ENCODE assay signal across 16 cellular contexts in genomic region chr3:81778678-81779182, GRCh38. TPM values are rescaled to one million over a fixed set of nuclear protein-coding genes. Genes with fewer than 3 reads are reported as not detected.
A peak's percentile ranks its signal among the peaks of the same experiment; 100 is the strongest.
DNase-seq lines count a peak whose midpoint lies in the region; ATAC-seq, FAIRE-seq and TF ChIP-seq lines count a peak whose summit lies in the region.
"Had no signal": no experiment of that assay in that cellular context is flagged by ENCODE, and none has a peak within 500 bp of the region (broad histone marks: within the 10 kb centered on the region; RNA-seq: fewer than 3 reads in every experiment).

No MANE protein-coding gene starts in this region.

- no peak for DNase-seq in DND-41
- no peak for DNase-seq in GM19239 (ENCODE audit: insufficient read length, low spot score)
- peak; percentile 37 for DNase-seq in dermis blood vessel endothelial cell
- no peak for DNase-seq in NCI-H345 (lab: John Stamatoyannopoulos, UW)
- no peak for DNase-seq in OCI-M2 (lab: John Stamatoyannopoulos, UW; ENCODE audit: unreplicated experiment)
- no peak for DNase-seq in kidney
- DNase-seq: activated CD4-positive, alpha-beta T cell treated with anti-CD3 and anti-CD28 coated beads, Interleukin-2, amount 10 ng/mL, durations not matched to agents 7 days and 5 days; activated effector memory CD4-positive, alpha-beta T cell treated with Interleukin-2 at 50 U/mL for 16 hours; central memory CD4-positive, alpha-beta T cell; HFFc6; stimulated activated CD4-positive, alpha-beta T cell treated with anti-CD3 and anti-CD28 coated beads, Interleukin-15, amount 100 ng/mL, for 24 hours; uterus had no signal

- H3K9me3 ChIP-seq in DND-41 (ENCODE audit: insufficient read depth, low read length, severe bottlenecking) (peaks cover 13% of the 10 kb centered on the region), kidney (ENCODE audit: control insufficient read depth in 1 of 2, low read length in 2 of 2) (no peaks in the 10 kb centered on the region)
- H3K9me3 ChIP-seq: gastroesophageal sphincter, uterus had no signal

- no peaks in the 10 kb centered on the region for H3K27me3 ChIP-seq in DND-41 (ENCODE audit: insufficient read depth, low read length, poor library complexity)
- H3K27me3 ChIP-seq: gastroesophageal sphincter, uterus had no signal

- TF ChIP-seq CTCF in DND-41 (IDR thresholded peaks at IDR 0.05; ENCODE audit: borderline replicate concordance, extremely low read depth, low read length, poor library complexity, severe bottlenecking): no peak
- no peak for TF ChIP-seq CTCF in kidney (IDR thresholded peaks at IDR 0.05; ENCODE audit: borderline replicate concordance, extremely low read depth, insufficient read depth)

- peak overlapping the region; percentile 19; the same call in 1 of the 2 replicates for H2AFZ ChIP-seq in DND-41 (ENCODE audit: low read depth, low read length)

- peak; percentile 75 for FAIRE-seq in GM19239 (lab: Jason Lieb, UNC)
- FAIRE-seq in kidney (lab: Jason Lieb, UNC): no peak
- FAIRE-seq: HTR-8/SVneo had no signal

- H3K27ac ChIP-seq in DND-41 (ENCODE audit: low read length): no peak overlapping the region
- no peak overlapping the region for H3K27ac ChIP-seq in kidney (ENCODE audit: low read depth in 2 of 2, low read length in 2 of 2)
- H3K27ac ChIP-seq: gastroesophageal sphincter, uterus had no signal

- intact Hi-C loops in kidney (cut with DNase I): no loop called here

- H3K4me2 ChIP-seq in DND-41 (ENCODE audit: insufficient read depth, low read length): no peak overlapping the region

- no peaks in the 10 kb centered on the region for H3K79me2 ChIP-seq in DND-41 (ENCODE audit: insufficient read depth, low read length)

- no peaks in the 10 kb centered on the region for H3K36me3 ChIP-seq in DND-41 (ENCODE audit: insufficient read depth, low read length)
- H3K36me3 ChIP-seq in kidney (ENCODE audit: control insufficient read depth in 1 of 2, insufficient read depth in 2 of 2, low read length in 2 of 2): no peaks in the 10 kb centered on the region
- H3K36me3 ChIP-seq: gastroesophageal sphincter, uterus had no signal

- H3K4me3 ChIP-seq in DND-41 (ENCODE audit: low read depth in 1 of 2, low read length in 2 of 2): no peak overlapping the region
- H3K4me3 ChIP-seq in kidney (ENCODE audit: low read length in 2 of 2): no peak overlapping the region
- H3K4me3 ChIP-seq: gastroesophageal sphincter, uterus had no signal

- H3K9ac ChIP-seq in DND-41 (ENCODE audit: low read depth, low read length): no peak overlapping the region
- no peak overlapping the region for H3K9ac ChIP-seq in kidney (ENCODE audit: low read length in 2 of 2)

- H4K20me1 ChIP-seq in DND-41 (ENCODE audit: insufficient read depth, low read length): no peaks in the 10 kb centered on the region

- ATAC-seq in DND-41 (ENCODE audit: insufficient read depth, low read depth): no peak; the same call in 2 of the 3 replicates
- ATAC-seq in HG02973 (IDR thresholded peaks at IDR 0.05; ENCODE audit: unreplicated experiment): peak; percentile 52
- no peak for ATAC-seq in HG03354 (IDR thresholded peaks at IDR 0.05; ENCODE audit: poor library complexity, severe bottlenecking, unreplicated experiment)
- ATAC-seq: gastroesophageal sphincter had no signal

- H3K4me1 ChIP-seq in DND-41 (ENCODE audit: insufficient read depth, low read length) (peaks cover 5% of the 10 kb centered on the region; the same call in 1 of the 2 replicates), kidney (ENCODE audit: control insufficient read depth in 1 of 2, insufficient read depth in 1 of 2, low read depth in 1 of 2, low read length in 2 of 2) (no peaks in the 10 kb centered on the region)
- H3K4me1 ChIP-seq: gastroesophageal sphincter, uterus had no signal

RNA-seq across cellular contexts. Expression of gene GBE1, which starts 17.3 kb away (rescaled TPM):
- total RNA-seq in dermis blood vessel endothelial cell: 70.5 and 124 TPM in 2 replicates
- 36.2 TPM for total RNA-seq in kidney
- polyA plus RNA-seq in kidney (ENCODE audit: insufficient read depth, low read depth, low replicate concordance): 29.3 TPM
